Comparison of ENCODE assay signal across 14 cellular contexts in genomic region chr12:76422878-76423438, GRCh38.
DNase-seq lines count a peak whose midpoint lies in the region; ATAC-seq, FAIRE-seq and TF ChIP-seq lines count a peak whose summit lies in the region.
"Had no signal": no experiment of that assay in that cellular context is flagged by ENCODE, and none has a peak within 500 bp of the region (broad histone marks: within the 10 kb centered on the region; RNA-seq: fewer than 3 reads in every experiment).

No MANE protein-coding gene starts in this region.

- peak; percentile 95 for FAIRE-seq in H54 (lab: Jason Lieb, UNC)

- H3K4me3 Mint-ChIP-seq in WTC11, result no peak overlapping the region
- H3K4me3 Mint-ChIP-seq: stimulated activated naive CD8-positive, alpha-beta T cell treated with anti-CD3 and anti-CD28 coated beads, Interleukin-15, Interleukin-2, amounts not matched to agents 100 ng/mL and 50 ng/mL, for 24 hours had no signal

- CTCF ChIA-PET in WTC11 (lab: Charles Lee), result interaction anchor here (1.4 kb wide), 1 partner anchor 18 kb away, joined by 3 read pairs; no protein-coding TSS in a partner anchor

- H3K27ac Mint-ChIP-seq in WTC11, result peak overlapping the region; percentile 71; the same call in 1 of the 2 replicates
- H3K27ac Mint-ChIP-seq: stimulated activated naive CD8-positive, alpha-beta T cell treated with anti-CD3 and anti-CD28 coated beads, Interleukin-15, Interleukin-2, amounts not matched to agents 100 ng/mL and 50 ng/mL, for 24 hours had no signal

- no peaks in the 10 kb centered on the region for H3K27me3 Mint-ChIP-seq in WTC11 (ENCODE audit: low read depth)
- H3K27me3 Mint-ChIP-seq: stimulated activated naive CD8-positive, alpha-beta T cell treated with anti-CD3 and anti-CD28 coated beads, Interleukin-15, Interleukin-2, amounts not matched to agents 100 ng/mL and 50 ng/mL, for 24 hours had no signal

- peaks cover 10% of the 10 kb centered on the region for H3K4me1 Mint-ChIP-seq in WTC11

- no peak for TF ChIP-seq CTCF in WTC11 (IDR thresholded peaks at IDR 0.05)

- no peak for TF ChIP-seq POLR2A in H54 (IDR thresholded peaks at IDR 0.05; ENCODE audit: low read depth, low read length)

- H3K36me3 Mint-ChIP-seq in WTC11, result peaks cover 18% of the 10 kb centered on the region

- POLR2A ChIA-PET in WTC11 (lab: Charles Lee), result no interaction called here

- DNase-seq in H54 (ENCODE audit: insufficient read length, low spot score) (peak; percentile 6), WTC11 (ENCODE audit: low spot score) (no peak), fibroblast of the conjunctiva (ENCODE audit: low read depth) (peak; percentile 47), NCI-H2029 (lab: John Stamatoyannopoulos, UW) (no peak)
- DNase-seq: activated CD4-positive, CD25-positive, alpha-beta regulatory T cell treated with anti-CD3 and anti-CD28 coated beads, Interleukin-2, amount 50 U/mL, for 72 hours; activated naive CD4-positive, alpha-beta T cell; NCI-H146; PC-9 had no signal

- ATAC-seq in WTC11 (no peak), HG02610 (IDR thresholded peaks at IDR 0.05; ENCODE audit: unreplicated experiment) (no peak), GM19023 (IDR thresholded peaks at IDR 0.05; ENCODE audit: unreplicated experiment) (no peak), HG02981 (IDR thresholded peaks at IDR 0.05; ENCODE audit: unreplicated experiment) (no peak)

- H3K4me3 ChIP-seq in skin epidermis, result peak overlapping the region in 4 of 7 experiments; percentile 2 to 34 (median 13)
- H3K4me3 ChIP-seq: esophagus muscularis mucosa, PC-9 had no signal

- H3K9me3 Mint-ChIP-seq in WTC11, result peaks cover 27% of the 10 kb centered on the region

- peak overlapping the region in 13 of 21 experiments; percentile 9 to 75 (median 39) for H3K27ac ChIP-seq in skin epidermis
- H3K27ac ChIP-seq: esophagus muscularis mucosa, PC-9 had no signal

TF ChIP-seq in WTC11, 78 proteins besides CTCF, POLR2A, EP300 and RAD21:
- TF ChIP-seq E2F4 (CRISPR knock-in tag; IDR thresholded peaks at IDR 0.05; ENCODE audit: borderline replicate concordance, low read depth) (no peak), TEAD1 (CRISPR knock-in tag; IDR thresholded peaks at IDR 0.05) (no peak), NR1H2 (CRISPR knock-in tag; IDR thresholded peaks at IDR 0.05) (no peak), EMX1 (CRISPR knock-in tag; IDR thresholded peaks at IDR 0.05) (no peak), FOXK1 (CRISPR knock-in tag; IDR thresholded peaks at IDR 0.05) (no peak)

Comparison
In these comparisons a context has a peak if more than half of its experiments do, and no peak if none do; other contexts are left out.
1. DNase-seq: peak in H54 (single experiment) and fibroblast of the conjunctiva (single experiment); none in WTC11 (single experiment) and NCI-H2029 (single experiment).